1 cellular context compared by ENCODE assay signal in the genomic region with DNA sequence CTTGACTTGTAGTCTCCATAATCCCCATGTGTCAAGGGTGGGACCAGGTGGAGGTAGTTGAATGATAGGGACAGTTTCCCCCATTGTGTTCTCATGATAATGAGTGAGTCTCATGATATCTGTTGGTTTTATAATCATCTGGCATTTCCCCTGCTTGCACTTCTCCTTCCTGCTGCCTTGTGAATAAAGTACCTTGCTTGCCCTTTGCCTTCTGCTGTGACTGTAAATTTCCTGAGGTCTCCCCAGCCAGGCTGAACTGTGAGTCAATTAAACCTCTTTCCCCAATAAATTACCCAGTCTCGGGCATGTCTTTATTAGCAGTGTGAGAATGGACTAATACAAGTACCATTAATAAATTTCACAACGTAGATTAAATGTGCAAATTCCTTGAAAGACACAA.
TF ChIP-seq lines count a peak whose summit lies in the region.

No MANE protein-coding gene starts in this region.

TF ChIP-seq in WTC11, 78 proteins besides CTCF, POLR2A, EP300 and RAD21 (continued from another document):
- TF ChIP-seq, protein P1, sequence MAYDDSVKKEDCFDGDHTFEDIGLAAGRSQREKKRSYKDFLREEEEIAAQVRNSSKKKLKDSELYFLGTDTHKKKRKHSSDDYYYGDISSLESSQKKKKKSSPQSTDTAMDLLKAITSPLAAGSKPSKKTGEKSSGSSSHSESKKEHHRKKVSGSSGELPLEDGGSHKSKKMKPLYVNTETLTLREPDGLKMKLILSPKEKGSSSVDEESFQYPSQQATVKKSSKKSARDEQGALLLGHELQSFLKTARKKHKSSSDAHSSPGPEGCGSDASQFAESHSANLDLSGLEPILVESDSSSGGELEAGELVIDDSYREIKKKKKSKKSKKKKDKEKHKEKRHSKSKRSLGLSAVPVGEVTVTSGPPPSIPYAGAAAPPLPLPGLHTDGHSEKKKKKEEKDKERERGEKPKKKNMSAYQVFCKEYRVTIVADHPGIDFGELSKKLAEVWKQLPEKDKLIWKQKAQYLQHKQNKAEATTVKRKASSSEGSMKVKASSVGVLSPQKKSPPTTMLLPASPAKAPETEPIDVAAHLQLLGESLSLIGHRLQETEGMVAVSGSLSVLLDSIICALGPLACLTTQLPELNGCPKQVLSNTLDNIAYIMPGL (CRISPR knock-in tag; IDR thresholded peaks at IDR 0.05): no peak
- TF ChIP-seq ELF4 (CRISPR knock-in tag; IDR thresholded peaks at IDR 0.05; ENCODE audit: low read depth): no peak
- TF ChIP-seq, protein P2, sequence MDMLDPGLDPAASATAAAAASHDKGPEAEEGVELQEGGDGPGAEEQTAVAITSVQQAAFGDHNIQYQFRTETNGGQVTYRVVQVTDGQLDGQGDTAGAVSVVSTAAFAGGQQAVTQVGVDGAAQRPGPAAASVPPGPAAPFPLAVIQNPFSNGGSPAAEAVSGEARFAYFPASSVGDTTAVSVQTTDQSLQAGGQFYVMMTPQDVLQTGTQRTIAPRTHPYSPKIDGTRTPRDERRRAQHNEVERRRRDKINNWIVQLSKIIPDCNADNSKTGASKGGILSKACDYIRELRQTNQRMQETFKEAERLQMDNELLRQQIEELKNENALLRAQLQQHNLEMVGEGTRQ (CRISPR knock-in tag; IDR thresholded peaks at IDR 0.05): no peak
- no peak for TF ChIP-seq FOXP1 (CRISPR knock-in tag; IDR thresholded peaks at IDR 0.05; ENCODE audit: borderline replicate concordance)
- no peak for TF ChIP-seq ZNF671 (CRISPR knock-in tag; IDR thresholded peaks at IDR 0.05)
- no peak for TF ChIP-seq ESRRA (CRISPR knock-in tag; IDR thresholded peaks at IDR 0.05; ENCODE audit: borderline replicate concordance)
- no peak for TF ChIP-seq EMX1 (CRISPR knock-in tag; IDR thresholded peaks at IDR 0.05)
- TF ChIP-seq ZNF263 (CRISPR knock-in tag; IDR thresholded peaks at IDR 0.05; ENCODE audit: low read depth): no peak
- no peak for TF ChIP-seq NFYB (CRISPR knock-in tag; conservative IDR thresholded peaks at IDR 0.05; ENCODE audit: low read depth)
- no peak for TF ChIP-seq NR1H2 (CRISPR knock-in tag; IDR thresholded peaks at IDR 0.05)
- TF ChIP-seq SP1 (CRISPR knock-in tag; conservative IDR thresholded peaks at IDR 0.05): no peak
- TF ChIP-seq, protein P3, sequence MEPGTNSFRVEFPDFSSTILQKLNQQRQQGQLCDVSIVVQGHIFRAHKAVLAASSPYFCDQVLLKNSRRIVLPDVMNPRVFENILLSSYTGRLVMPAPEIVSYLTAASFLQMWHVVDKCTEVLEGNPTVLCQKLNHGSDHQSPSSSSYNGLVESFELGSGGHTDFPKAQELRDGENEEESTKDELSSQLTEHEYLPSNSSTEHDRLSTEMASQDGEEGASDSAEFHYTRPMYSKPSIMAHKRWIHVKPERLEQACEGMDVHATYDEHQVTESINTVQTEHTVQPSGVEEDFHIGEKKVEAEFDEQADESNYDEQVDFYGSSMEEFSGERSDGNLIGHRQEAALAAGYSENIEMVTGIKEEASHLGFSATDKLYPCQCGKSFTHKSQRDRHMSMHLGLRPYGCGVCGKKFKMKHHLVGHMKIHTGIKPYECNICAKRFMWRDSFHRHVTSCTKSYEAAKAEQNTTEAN (CRISPR knock-in tag; IDR thresholded peaks at IDR 0.05): no peak
- no peak for TF ChIP-seq KAT7 (CRISPR knock-in tag; IDR thresholded peaks at IDR 0.05; ENCODE audit: borderline replicate concordance)
- TF ChIP-seq, protein P4, sequence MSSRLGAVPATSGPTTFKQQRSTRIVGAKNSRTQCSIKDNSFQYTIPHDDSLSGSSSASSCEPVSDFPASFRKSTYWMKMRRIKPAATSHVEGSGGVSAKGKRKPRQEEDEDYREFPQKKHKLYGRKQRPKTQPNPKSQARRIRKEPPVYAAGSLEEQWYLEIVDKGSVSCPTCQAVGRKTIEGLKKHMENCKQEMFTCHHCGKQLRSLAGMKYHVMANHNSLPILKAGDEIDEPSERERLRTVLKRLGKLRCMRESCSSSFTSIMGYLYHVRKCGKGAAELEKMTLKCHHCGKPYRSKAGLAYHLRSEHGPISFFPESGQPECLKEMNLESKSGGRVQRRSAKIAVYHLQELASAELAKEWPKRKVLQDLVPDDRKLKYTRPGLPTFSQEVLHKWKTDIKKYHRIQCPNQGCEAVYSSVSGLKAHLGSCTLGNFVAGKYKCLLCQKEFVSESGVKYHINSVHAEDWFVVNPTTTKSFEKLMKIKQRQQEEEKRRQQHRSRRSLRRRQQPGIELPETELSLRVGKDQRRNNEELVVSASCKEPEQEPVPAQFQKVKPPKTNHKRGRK (CRISPR knock-in tag; IDR thresholded peaks at IDR 0.05; ENCODE audit: borderline replicate concordance): no peak
